20 cellular contexts compared by ENCODE assay signal in genomic region chr2:37392428-37392827, GRCh38. TPM values are rescaled to one million over a fixed set of nuclear protein-coding genes. Genes with fewer than 3 reads are reported as not detected.
DNase-seq lines count a peak whose midpoint lies in the region; ATAC-seq lines count a peak whose summit lies in the region.
"Had no signal": no experiment of that assay in that cellular context is flagged by ENCODE, and none has a peak within 500 bp of the region (broad histone marks: within the 10 kb centered on the region; RNA-seq: fewer than 3 reads in every experiment).

No MANE protein-coding gene starts in this region.

- no peaks in the 10 kb centered on the region for H3K27me3 Mint-ChIP-seq in activated naive CD4-positive, alpha-beta T cell treated with anti-CD3 and anti-CD28 coated beads, Interleukin-2, amount 50 U/mL, for 24 hours
- H3K27me3 Mint-ChIP-seq in IgD-negative memory B cell (no peaks in the 10 kb centered on the region), memory B cell (no peaks in the 10 kb centered on the region)
- H3K27me3 Mint-ChIP-seq: CD8-positive, alpha-beta memory T cell had no signal

- H3K9me3 Mint-ChIP-seq in activated naive CD4-positive, alpha-beta T cell treated with anti-CD3 and anti-CD28 coated beads, Interleukin-2, amount 50 U/mL, for 24 hours, result peaks cover 6% of the 10 kb centered on the region
- H3K9me3 Mint-ChIP-seq in IgD-negative memory B cell, result peaks cover 0 to 6% (median 0%) of the 10 kb centered on the region in 3 donors
- H3K9me3 Mint-ChIP-seq in memory B cell, result peaks cover 2% of the 10 kb centered on the region
- H3K9me3 Mint-ChIP-seq: CD8-positive, alpha-beta memory T cell had no signal

- no peak overlapping the region for H3K4me3 Mint-ChIP-seq in activated naive CD4-positive, alpha-beta T cell treated with anti-CD3 and anti-CD28 coated beads, Interleukin-2, amount 50 U/mL, for 24 hours
- H3K4me3 Mint-ChIP-seq in IgD-negative memory B cell, result peak overlapping the region in 1 of 4 donors; percentile 55
- no peak overlapping the region for H3K4me3 Mint-ChIP-seq in memory B cell
- H3K4me3 Mint-ChIP-seq: CD8-positive, alpha-beta memory T cell had no signal

- ATAC-seq in memory B cell (ENCODE audit: low read depth) (no peak), HG03095 (IDR thresholded peaks at IDR 0.05; ENCODE audit: unreplicated experiment) (no peak), GM21717 (IDR thresholded peaks at IDR 0.05; ENCODE audit: unreplicated experiment) (no peak)

- DNase-seq in activated naive CD4-positive, alpha-beta T cell treated with Interleukin-2 at 50 U/mL for 16 hours, result no peak
- DNase-seq in memory B cell (ENCODE audit: low spot score in 2 of 2) (no peak), inferior parietal cortex (ENCODE audit: extremely low spot score) (no peak)
- DNase-seq: CD8-positive, alpha-beta memory T cell; DMS79 treated with DMSO at 0.1 percent for 48 hours; GF-D8; GOT3; NCI-H1048; NCI-H1417; NCI-H1694; NCI-H2029 treated with DMSO at 0.1 percent for 48 hours; NCI-H226; NCI-H510A; NCI-H69; Right ventricle myocardium superior; RPMI8226 had no signal

- no peaks in the 10 kb centered on the region for H3K36me3 Mint-ChIP-seq in activated naive CD4-positive, alpha-beta T cell treated with anti-CD3 and anti-CD28 coated beads, Interleukin-2, amount 50 U/mL, for 24 hours
- H3K36me3 Mint-ChIP-seq in IgD-negative memory B cell (no peaks in the 10 kb centered on the region), memory B cell (no peaks in the 10 kb centered on the region)
- H3K36me3 Mint-ChIP-seq: CD8-positive, alpha-beta memory T cell had no signal

- peak overlapping the region; percentile 81 for H3K27ac Mint-ChIP-seq in activated naive CD4-positive, alpha-beta T cell treated with anti-CD3 and anti-CD28 coated beads, Interleukin-2, amount 50 U/mL, for 24 hours
- H3K27ac Mint-ChIP-seq in IgD-negative memory B cell (peak overlapping the region in 2 of 3 donors; percentile 43 to 67), memory B cell (peak overlapping the region; percentile 98)

- peaks cover 18% of the 10 kb centered on the region for H3K4me1 Mint-ChIP-seq in activated naive CD4-positive, alpha-beta T cell treated with anti-CD3 and anti-CD28 coated beads, Interleukin-2, amount 50 U/mL, for 24 hours
- H3K4me1 Mint-ChIP-seq in IgD-negative memory B cell (peaks cover 18 to 26% (median 22%) of the 10 kb centered on the region in 3 donors), memory B cell (peaks cover 22% of the 10 kb centered on the region)

RNA-seq across cellular contexts. Expression of gene QPCT, which starts 48.0 kb away (rescaled TPM):
- 1.8 TPM for polyA plus RNA-seq in IgD-negative memory B cell
